ENCODE assay signal across 1 cellular context in the genomic region with DNA sequence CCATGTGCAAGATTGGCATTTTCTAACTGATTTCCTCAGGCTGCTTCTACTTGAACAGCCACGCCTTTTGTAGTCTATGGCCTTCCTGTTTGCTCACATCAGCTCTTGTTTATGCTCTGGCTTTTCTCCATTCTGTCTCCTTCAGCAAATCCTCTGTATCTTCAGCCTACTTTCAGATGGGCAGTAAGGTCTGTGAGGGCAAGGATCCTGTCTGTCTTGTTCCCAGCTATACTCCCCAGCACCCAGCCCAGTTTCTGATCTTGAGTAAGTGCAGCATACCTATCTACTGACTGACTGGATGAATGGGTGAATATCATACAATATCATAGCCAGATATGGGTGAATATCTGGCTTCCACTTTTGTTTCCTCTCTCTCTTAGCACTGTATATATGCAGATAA.
TF ChIP-seq lines count a peak whose summit lies in the region.

No MANE protein-coding gene starts in this region.

TF ChIP-seq in SK-N-SH, 30 proteins besides CTCF, POLR2A, EP300 and RAD21 (continued from another document):
- TF ChIP-seq, protein P1, sequence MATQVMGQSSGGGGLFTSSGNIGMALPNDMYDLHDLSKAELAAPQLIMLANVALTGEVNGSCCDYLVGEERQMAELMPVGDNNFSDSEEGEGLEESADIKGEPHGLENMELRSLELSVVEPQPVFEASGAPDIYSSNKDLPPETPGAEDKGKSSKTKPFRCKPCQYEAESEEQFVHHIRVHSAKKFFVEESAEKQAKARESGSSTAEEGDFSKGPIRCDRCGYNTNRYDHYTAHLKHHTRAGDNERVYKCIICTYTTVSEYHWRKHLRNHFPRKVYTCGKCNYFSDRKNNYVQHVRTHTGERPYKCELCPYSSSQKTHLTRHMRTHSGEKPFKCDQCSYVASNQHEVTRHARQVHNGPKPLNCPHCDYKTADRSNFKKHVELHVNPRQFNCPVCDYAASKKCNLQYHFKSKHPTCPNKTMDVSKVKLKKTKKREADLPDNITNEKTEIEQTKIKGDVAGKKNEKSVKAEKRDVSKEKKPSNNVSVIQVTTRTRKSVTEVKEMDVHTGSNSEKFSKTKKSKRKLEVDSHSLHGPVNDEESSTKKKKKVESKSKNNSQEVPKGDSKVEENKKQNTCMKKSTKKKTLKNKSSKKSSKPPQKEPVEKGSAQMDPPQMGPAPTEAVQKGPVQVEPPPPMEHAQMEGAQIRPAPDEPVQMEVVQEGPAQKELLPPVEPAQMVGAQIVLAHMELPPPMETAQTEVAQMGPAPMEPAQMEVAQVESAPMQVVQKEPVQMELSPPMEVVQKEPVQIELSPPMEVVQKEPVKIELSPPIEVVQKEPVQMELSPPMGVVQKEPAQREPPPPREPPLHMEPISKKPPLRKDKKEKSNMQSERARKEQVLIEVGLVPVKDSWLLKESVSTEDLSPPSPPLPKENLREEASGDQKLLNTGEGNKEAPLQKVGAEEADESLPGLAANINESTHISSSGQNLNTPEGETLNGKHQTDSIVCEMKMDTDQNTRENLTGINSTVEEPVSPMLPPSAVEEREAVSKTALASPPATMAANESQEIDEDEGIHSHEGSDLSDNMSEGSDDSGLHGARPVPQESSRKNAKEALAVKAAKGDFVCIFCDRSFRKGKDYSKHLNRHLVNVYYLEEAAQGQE (IDR thresholded peaks at IDR 0.05; ENCODE audit: low read depth, low read length), result no peak
- TF ChIP-seq FOSL2 (IDR thresholded peaks at IDR 0.05; ENCODE audit: borderline replicate concordance, low read depth) (no peak), NRF1 (IDR thresholded peaks at IDR 0.05; ENCODE audit: low read depth, low read length) (no peak), YY1 (IDR thresholded peaks at IDR 0.05; ENCODE audit: low read depth) (no peak), TEAD4 (IDR thresholded peaks at IDR 0.05; ENCODE audit: borderline replicate concordance, insufficient read depth) (no peak), CHD2 (IDR thresholded peaks at IDR 0.05; ENCODE audit: low read length, partially characterized antibody) (no peak), TAF1 (IDR thresholded peaks at IDR 0.05; ENCODE audit: borderline replicate concordance, low read depth, low read length) (no peak), GATA2 (CRISPR knock-in tag; IDR thresholded peaks at IDR 0.05) (no peak), EZH2phosphoT487 (IDR thresholded peaks at IDR 0.05; ENCODE audit: borderline replicate concordance, low read depth) (no peak), JUND (IDR thresholded peaks at IDR 0.05) (no peak), NFIC (IDR thresholded peaks at IDR 0.05; ENCODE audit: borderline replicate concordance) (no peak), FOXM1 (IDR thresholded peaks at IDR 0.05; ENCODE audit: low read depth) (no peak), RCOR1 (IDR thresholded peaks at IDR 0.05; ENCODE audit: low read length) (no peak), PBX3 (IDR thresholded peaks at IDR 0.05) (no peak), GABPA (IDR thresholded peaks at IDR 0.05; ENCODE audit: low read depth) (no peak), IRF3 (IDR thresholded peaks at IDR 0.05; ENCODE audit: low read depth, low read length) (no peak)
- TF ChIP-seq, protein P2, sequence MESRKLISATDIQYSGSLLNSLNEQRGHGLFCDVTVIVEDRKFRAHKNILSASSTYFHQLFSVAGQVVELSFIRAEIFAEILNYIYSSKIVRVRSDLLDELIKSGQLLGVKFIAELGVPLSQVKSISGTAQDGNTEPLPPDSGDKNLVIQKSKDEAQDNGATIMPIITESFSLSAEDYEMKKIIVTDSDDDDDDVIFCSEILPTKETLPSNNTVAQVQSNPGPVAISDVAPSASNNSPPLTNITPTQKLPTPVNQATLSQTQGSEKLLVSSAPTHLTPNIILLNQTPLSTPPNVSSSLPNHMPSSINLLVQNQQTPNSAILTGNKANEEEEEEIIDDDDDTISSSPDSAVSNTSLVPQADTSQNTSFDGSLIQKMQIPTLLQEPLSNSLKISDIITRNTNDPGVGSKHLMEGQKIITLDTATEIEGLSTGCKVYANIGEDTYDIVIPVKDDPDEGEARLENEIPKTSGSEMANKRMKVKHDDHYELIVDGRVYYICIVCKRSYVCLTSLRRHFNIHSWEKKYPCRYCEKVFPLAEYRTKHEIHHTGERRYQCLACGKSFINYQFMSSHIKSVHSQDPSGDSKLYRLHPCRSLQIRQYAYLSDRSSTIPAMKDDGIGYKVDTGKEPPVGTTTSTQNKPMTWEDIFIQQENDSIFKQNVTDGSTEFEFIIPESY (IDR thresholded peaks at IDR 0.05; ENCODE audit: borderline replicate concordance, low read depth), result no peak
- TF ChIP-seq, protein P3, sequence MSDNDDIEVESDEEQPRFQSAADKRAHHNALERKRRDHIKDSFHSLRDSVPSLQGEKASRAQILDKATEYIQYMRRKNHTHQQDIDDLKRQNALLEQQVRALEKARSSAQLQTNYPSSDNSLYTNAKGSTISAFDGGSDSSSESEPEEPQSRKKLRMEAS (IDR thresholded peaks at IDR 0.05; ENCODE audit: low read depth), result no peak
TF ChIP-seq in SK-N-SH: peak in this region for 0.
